ENCODE assay signal across 29 cellular contexts in the genomic region with DNA sequence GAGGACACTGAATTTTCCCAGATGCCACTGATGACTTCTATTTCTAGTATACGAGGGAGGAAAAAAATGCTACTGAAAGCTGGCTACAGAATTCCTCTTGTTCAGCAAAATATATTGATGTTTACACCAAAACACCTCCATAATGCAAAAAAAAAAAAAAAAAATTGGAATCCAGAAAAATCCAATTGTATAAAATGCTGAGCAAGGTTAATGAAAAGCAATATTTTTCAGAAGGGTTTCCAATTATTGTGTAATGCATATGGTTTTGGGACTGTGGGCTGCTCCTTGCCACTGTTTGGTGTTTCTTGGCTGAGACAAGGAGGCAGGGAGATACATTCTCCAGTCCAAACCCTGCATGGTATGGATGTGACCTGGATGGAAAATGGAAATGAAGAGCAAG.
"Had no signal": no experiment of that assay in that cellular context is flagged by ENCODE, and none has a peak within 500 bp of the region (broad histone marks: within the 10 kb centered on the region; RNA-seq: fewer than 3 reads in every experiment).

No MANE protein-coding gene starts in this region.

- H3K27me3 ChIP-seq: neural progenitor cell, ovary, suprapubic skin, testis, tibial artery, transverse colon, vagina had no signal

- H2AFZ ChIP-seq: neural progenitor cell, parathyroid adenoma had no signal

- H3K9ac ChIP-seq: neural progenitor cell, parathyroid adenoma had no signal

- H3K27ac ChIP-seq: neural progenitor cell, ovary, parathyroid adenoma, psoas muscle, skin epidermis, spleen, suprapubic skin, testis, tibial artery, transverse colon, upper lobe of right lung, vagina had no signal

- H3K9me3 ChIP-seq: ovary, psoas muscle, spleen, suprapubic skin, testis, tibial artery, transverse colon, upper lobe of right lung, vagina had no signal

- H3K36me3 ChIP-seq: neural progenitor cell, ovary, spleen, suprapubic skin, tibial artery, transverse colon, upper lobe of right lung, vagina had no signal

- H3K4me2 ChIP-seq: neural progenitor cell, smooth muscle cell had no signal

- H3K4me3 ChIP-seq: neural progenitor cell, ovary, psoas muscle, skin epidermis, smooth muscle cell, spleen, suprapubic skin, testis, tibial artery, transverse colon, upper lobe of right lung, vagina had no signal

- H3K4me1 ChIP-seq: neural progenitor cell, parathyroid adenoma, psoas muscle, spleen, suprapubic skin, testis, tibial artery, transverse colon, upper lobe of right lung, vagina had no signal

- H3K79me2 ChIP-seq: parathyroid adenoma had no signal

- DNase-seq: naive thymus-derived CD4-positive, alpha-beta T cell; natural killer cell; occipital lobe; ovary; posterior cingulate gyrus; psoas muscle; right cardiac atrium; spleen; stimulated activated CD4-positive, alpha-beta T cell treated with anti-CD3 and anti-CD28 coated beads, Interleukin-12 subunit alpha, Interleukin-12 subunit beta, amount 100 ng/mL, for 4 hours; stimulated activated CD4-positive, alpha-beta T cell treated with anti-CD3 and anti-CD28 coated beads, Interleukin-1b, Interleukin-23, amount 100 ng/mL, for 48 hours; stimulated activated CD4-positive, alpha-beta T cell treated with anti-CD3 and anti-CD28 coated beads, Interleukin-4, amount 100 ng/mL, for 1 hour; stimulated activated CD4-positive, alpha-beta T cell treated with anti-CD3 and anti-CD28 coated beads, Interleukin-4, amount 100 ng/mL, for 4 hours; stimulated activated CD8-positive, alpha-beta memory T cell treated with anti-CD3 and anti-CD28 coated beads, Interleukin-4, amount 100 ng/mL, for 48 hours; stimulated activated naive CD4-positive, alpha-beta T cell; stimulated activated naive CD8-positive, alpha-beta T cell treated with anti-CD3 and anti-CD28 coated beads, Interleukin-15, amount 100 ng/mL, for 72 hours; stimulated activated naive CD8-positive, alpha-beta T cell treated with anti-CD3 and anti-CD28 coated beads, Interleukin-15, Interleukin-2, amounts not matched to agents 100 U/mL and 50 U/mL, for 24 hours; substantia nigra; testis; tibial artery; transverse colon; upper lobe of right lung had no signal

- ATAC-seq: naive thymus-derived CD4-positive, alpha-beta T cell; natural killer cell; psoas muscle; right cardiac atrium; sciatic nerve; stimulated activated memory B cell treated with anti-CD40 and anti-IgM and Interleukin-4, amounts not matched to agents 10 μg/mL and 1 μg/mL and 100 μg/mL, for 72 hours; stimulated activated naive CD8-positive, alpha-beta T cell treated with anti-CD3 and anti-CD28 coated beads, Interleukin-15, amount 100 ng/mL, for 72 hours; stimulated activated naive CD8-positive, alpha-beta T cell treated with anti-CD3 and anti-CD28 coated beads, Interleukin-15, Interleukin-2, amounts not matched to agents 100 U/mL and 50 U/mL, for 24 hours; upper lobe of right lung had no signal
